ENCODE assay signal across 26 cellular contexts in genomic region chr6:170421921-170422320, GRCh38.
"Had no signal": no experiment of that assay in that cellular context is flagged by ENCODE, and none has a peak within 500 bp of the region (broad histone marks: within the 10 kb centered on the region; RNA-seq: fewer than 3 reads in every experiment).

No MANE protein-coding gene starts in this region.

- H3K4me3 Mint-ChIP-seq: effector memory CD8-positive, alpha-beta T cell; naive thymus-derived CD8-positive, alpha-beta T cell; nephron progenitor cell; stimulated activated naive CD8-positive, alpha-beta T cell treated with anti-CD3 and anti-CD28 coated beads, Interleukin-15, amount 100 ng/mL, for 72 hours had no signal

- H3K27me3 ChIP-seq: hepatocyte, pancreas, right atrium auricular region had no signal

- ATAC-seq: effector memory CD8-positive, alpha-beta T cell; gastrocnemius medialis; left lung; naive thymus-derived CD8-positive, alpha-beta T cell; pancreas; sciatic nerve had no signal

- H3K4me1 ChIP-seq: gastrocnemius medialis, left lung, pancreas, prostate gland, right atrium auricular region, suprapubic skin, transverse colon had no signal

- H3K27ac ChIP-seq: gastrocnemius medialis, hepatocyte, left lung, pancreas, prostate gland, right atrium auricular region, suprapubic skin, transverse colon had no signal

- H3K27ac Mint-ChIP-seq: effector memory CD8-positive, alpha-beta T cell; naive thymus-derived CD8-positive, alpha-beta T cell; nephron progenitor cell; stimulated activated naive CD8-positive, alpha-beta T cell treated with anti-CD3 and anti-CD28 coated beads, Interleukin-15, amount 100 ng/mL, for 72 hours had no signal

- H3K9me3 Mint-ChIP-seq: effector memory CD8-positive, alpha-beta T cell; stimulated activated naive CD8-positive, alpha-beta T cell treated with anti-CD3 and anti-CD28 coated beads, Interleukin-15, amount 100 ng/mL, for 72 hours had no signal

- H3K36me3 ChIP-seq: gastrocnemius medialis, left lung, pancreas, prostate gland, right atrium auricular region, suprapubic skin, transverse colon had no signal

- H3K36me3 Mint-ChIP-seq: naive thymus-derived CD8-positive, alpha-beta T cell had no signal

- H3K9me3 ChIP-seq: gastrocnemius medialis, left lung, pancreas, prostate gland, right atrium auricular region, suprapubic skin, transverse colon had no signal

- H3K4me3 ChIP-seq: gastrocnemius medialis, hepatocyte, left lung, pancreas, prostate gland, right atrium auricular region, smooth muscle cell, suprapubic skin, transverse colon had no signal

- DNase-seq: cerebellar nuclear complex; cortex of kidney; effector memory CD8-positive, alpha-beta T cell; foreskin fibroblast; gastrocnemius medialis; kidney; mesendoderm; midbrain; naive thymus-derived CD8-positive, alpha-beta T cell; nephron progenitor cell; nucleus accumbens; stimulated activated CD4-positive, alpha-beta T cell treated with anti-CD3 and anti-CD28 coated beads, Interleukin-12 subunit alpha, Interleukin-12 subunit beta, amount 100 ng/mL, for 4 hours; stimulated activated CD4-positive, alpha-beta T cell treated with anti-CD3 and anti-CD28 coated beads, Interleukin-1b, Interleukin-23, amount 100 ng/mL, for 48 hours; stimulated activated CD4-positive, alpha-beta T cell treated with anti-CD3 and anti-CD28 coated beads, Interleukin-4, amount 100 ng/mL, for 1 hour; stimulated activated CD8-positive, alpha-beta memory T cell treated with anti-CD3 and anti-CD28 coated beads, Interleukin-4, amount 100 ng/mL, for 48 hours; stimulated activated naive CD4-positive, alpha-beta T cell; stimulated activated naive CD8-positive, alpha-beta T cell treated with anti-CD3 and anti-CD28 coated beads, Interleukin-15, amount 100 ng/mL, for 72 hours; transverse colon had no signal

- H3K4me1 Mint-ChIP-seq: stimulated activated naive CD8-positive, alpha-beta T cell treated with anti-CD3 and anti-CD28 coated beads, Interleukin-15, amount 100 ng/mL, for 72 hours had no signal
